In the genomic region with DNA sequence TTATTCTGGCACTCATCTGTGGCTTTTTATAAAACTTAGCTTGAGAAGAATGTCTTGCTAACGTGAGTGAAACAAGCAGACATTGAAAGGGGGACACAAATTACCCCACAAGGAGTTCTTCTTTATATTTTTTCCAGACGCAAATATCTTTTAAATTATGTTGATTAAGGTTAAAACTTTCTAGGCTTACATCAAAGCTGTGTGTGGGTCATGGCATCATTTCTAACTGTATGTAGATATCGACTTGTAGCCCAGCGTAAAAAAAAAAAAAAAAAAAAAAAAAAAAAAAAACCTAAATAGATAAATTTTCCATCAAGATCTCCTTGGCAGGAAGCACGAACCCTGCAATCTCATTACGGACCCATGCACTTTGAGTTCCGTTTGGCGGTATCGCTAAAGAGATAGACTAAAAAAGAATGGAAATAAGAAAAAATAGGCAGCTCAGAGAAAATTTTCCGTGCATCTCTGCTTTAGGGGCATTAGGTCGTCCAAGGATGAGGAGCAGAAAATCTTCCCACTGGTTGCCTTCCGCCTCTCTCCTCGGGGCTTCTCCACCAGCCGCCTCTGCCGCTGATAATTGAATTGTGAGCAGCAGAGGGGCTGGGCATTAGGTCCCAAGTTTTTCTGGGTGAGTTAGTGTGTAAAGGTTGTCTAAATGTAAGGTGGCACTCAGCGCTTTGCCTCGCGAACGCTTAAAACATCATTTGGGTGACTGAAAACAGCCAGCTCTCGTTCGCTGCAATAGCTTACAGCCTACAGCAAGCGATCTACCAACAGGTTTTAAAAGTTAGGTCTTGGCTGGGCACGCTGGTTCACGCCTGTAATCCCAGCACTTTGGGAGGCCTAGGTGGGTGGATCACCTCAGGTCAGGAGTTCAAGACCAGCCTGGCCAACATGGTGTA, we compare ENCODE assay signal across 2 cellular contexts.
TF ChIP-seq lines count a peak whose summit lies in the region.

No MANE protein-coding gene starts in this region.

TF ChIP-seq in GM23338, 12 proteins besides CTCF, POLR2A, EP300 and RAD21 (continued from another document):
- TF ChIP-seq, protein P1, sequence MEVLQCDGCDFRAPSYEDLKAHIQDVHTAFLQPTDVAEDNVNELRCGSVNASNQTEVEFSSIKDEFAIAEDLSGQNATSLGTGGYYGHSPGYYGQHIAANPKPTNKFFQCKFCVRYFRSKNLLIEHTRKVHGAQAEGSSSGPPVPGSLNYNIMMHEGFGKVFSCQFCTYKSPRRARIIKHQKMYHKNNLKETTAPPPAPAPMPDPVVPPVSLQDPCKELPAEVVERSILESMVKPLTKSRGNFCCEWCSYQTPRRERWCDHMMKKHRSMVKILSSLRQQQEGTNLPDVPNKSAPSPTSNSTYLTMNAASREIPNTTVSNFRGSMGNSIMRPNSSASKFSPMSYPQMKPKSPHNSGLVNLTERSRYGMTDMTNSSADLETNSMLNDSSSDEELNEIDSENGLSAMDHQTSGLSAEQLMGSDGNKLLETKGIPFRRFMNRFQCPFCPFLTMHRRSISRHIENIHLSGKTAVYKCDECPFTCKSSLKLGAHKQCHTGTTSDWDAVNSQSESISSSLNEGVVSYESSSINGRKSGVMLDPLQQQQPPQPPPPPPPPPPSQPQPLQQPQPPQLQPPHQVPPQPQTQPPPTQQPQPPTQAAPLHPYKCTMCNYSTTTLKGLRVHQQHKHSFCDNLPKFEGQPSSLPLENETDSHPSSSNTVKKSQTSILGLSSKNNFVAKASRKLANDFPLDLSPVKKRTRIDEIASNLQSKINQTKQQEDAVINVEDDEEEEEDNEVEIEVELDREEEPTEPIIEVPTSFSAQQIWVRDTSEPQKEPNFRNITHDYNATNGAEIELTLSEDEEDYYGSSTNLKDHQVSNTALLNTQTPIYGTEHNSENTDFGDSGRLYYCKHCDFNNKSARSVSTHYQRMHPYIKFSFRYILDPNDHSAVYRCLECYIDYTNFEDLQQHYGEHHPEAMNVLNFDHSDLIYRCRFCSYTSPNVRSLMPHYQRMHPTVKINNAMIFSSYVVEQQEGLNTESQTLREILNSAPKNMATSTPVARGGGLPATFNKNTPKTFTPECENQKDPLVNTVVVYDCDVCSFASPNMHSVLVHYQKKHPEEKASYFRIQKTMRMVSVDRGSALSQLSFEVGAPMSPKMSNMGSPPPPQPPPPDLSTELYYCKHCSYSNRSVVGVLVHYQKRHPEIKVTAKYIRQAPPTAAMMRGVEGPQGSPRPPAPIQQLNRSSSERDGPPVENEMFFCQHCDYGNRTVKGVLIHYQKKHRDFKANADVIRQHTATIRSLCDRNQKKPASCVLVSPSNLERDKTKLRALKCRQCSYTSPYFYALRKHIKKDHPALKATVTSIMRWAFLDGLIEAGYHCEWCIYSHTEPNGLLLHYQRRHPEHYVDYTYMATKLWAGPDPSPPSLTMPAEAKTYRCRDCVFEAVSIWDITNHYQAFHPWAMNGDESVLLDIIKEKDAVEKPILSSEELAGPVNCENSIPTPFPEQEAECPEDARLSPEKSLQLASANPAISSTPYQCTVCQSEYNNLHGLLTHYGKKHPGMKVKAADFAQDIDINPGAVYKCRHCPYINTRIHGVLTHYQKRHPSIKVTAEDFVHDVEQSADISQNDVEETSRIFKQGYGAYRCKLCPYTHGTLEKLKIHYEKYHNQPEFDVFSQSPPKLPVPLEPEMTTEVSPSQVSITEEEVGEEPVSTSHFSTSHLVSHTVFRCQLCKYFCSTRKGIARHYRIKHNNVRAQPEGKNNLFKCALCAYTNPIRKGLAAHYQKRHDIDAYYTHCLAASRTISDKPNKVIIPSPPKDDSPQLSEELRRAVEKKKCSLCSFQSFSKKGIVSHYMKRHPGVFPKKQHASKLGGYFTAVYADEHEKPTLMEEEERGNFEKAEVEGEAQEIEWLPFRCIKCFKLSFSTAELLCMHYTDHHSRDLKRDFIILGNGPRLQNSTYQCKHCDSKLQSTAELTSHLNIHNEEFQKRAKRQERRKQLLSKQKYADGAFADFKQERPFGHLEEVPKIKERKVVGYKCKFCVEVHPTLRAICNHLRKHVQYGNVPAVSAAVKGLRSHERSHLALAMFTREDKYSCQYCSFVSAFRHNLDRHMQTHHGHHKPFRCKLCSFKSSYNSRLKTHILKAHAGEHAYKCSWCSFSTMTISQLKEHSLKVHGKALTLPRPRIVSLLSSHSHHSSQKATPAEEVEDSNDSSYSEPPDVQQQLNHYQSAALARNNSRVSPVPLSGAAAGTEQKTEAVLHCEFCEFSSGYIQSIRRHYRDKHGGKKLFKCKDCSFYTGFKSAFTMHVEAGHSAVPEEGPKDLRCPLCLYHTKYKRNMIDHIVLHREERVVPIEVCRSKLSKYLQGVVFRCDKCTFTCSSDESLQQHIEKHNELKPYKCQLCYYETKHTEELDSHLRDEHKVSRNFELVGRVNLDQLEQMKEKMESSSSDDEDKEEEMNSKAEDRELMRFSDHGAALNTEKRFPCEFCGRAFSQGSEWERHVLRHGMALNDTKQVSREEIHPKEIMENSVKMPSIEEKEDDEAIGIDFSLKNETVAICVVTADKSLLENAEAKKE (CRISPR knock-in tag; IDR thresholded peaks at IDR 0.05) = no peak
- TF ChIP-seq POLR2AphosphoS5 (IDR thresholded peaks at IDR 0.05; ENCODE audit: low read depth) = no peak
- no peak for TF ChIP-seq EZH2 (IDR thresholded peaks at IDR 0.05; ENCODE audit: low read depth, unreplicated experiment)
- TF ChIP-seq, protein P2, sequence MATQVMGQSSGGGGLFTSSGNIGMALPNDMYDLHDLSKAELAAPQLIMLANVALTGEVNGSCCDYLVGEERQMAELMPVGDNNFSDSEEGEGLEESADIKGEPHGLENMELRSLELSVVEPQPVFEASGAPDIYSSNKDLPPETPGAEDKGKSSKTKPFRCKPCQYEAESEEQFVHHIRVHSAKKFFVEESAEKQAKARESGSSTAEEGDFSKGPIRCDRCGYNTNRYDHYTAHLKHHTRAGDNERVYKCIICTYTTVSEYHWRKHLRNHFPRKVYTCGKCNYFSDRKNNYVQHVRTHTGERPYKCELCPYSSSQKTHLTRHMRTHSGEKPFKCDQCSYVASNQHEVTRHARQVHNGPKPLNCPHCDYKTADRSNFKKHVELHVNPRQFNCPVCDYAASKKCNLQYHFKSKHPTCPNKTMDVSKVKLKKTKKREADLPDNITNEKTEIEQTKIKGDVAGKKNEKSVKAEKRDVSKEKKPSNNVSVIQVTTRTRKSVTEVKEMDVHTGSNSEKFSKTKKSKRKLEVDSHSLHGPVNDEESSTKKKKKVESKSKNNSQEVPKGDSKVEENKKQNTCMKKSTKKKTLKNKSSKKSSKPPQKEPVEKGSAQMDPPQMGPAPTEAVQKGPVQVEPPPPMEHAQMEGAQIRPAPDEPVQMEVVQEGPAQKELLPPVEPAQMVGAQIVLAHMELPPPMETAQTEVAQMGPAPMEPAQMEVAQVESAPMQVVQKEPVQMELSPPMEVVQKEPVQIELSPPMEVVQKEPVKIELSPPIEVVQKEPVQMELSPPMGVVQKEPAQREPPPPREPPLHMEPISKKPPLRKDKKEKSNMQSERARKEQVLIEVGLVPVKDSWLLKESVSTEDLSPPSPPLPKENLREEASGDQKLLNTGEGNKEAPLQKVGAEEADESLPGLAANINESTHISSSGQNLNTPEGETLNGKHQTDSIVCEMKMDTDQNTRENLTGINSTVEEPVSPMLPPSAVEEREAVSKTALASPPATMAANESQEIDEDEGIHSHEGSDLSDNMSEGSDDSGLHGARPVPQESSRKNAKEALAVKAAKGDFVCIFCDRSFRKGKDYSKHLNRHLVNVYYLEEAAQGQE (IDR thresholded peaks at IDR 0.05; ENCODE audit: unreplicated experiment) = no peak
- no peak for TF ChIP-seq CREB1 (CRISPR knock-in tag; IDR thresholded peaks at IDR 0.05; ENCODE audit: low read depth)
- TF ChIP-seq EZH2phosphoT487 (IDR thresholded peaks at IDR 0.05; ENCODE audit: unreplicated experiment) = no peak
- no peak for TF ChIP-seq JUNB (IDR thresholded peaks at IDR 0.05; ENCODE audit: unreplicated experiment)
TF ChIP-seq in GM23338: peak in this region for 0.

TF ChIP-seq in endothelial cell of umbilical vein, 7 proteins besides CTCF, POLR2A, EP300 and RAD21 (continued from another document):
- no peak for TF ChIP-seq GATA2 (IDR thresholded peaks at IDR 0.05; ENCODE audit: insufficient read depth, insufficient read length, low read depth, low read length)
